11 cellular contexts compared by ENCODE assay signal in the genomic region with DNA sequence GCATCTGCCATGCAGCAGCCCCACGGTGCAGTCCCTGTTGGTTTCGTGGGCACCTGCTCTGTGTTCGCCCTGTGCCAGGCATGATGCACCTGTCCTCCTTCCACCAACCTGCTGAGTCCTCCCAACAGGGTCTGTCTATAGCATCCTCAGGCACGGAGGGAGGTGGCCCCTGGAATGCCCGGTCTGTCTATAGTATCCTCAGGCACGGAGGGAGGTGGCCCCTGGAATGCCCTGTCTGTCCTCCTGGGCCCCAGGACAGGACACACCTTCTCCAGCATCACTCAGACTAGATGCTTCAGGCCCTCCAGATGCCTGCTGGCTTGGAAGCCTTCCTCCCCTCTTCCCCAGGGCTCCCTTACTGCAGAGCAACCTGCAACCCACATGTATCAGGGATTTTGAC. TPM values are rescaled to one million over a fixed set of nuclear protein-coding genes. Genes with fewer than 3 reads are reported as not detected.
DNase-seq lines count a peak whose midpoint lies in the region; ATAC-seq and TF ChIP-seq lines count a peak whose summit lies in the region.
"Had no signal": no experiment of that assay in that cellular context is flagged by ENCODE, and none has a peak within 500 bp of the region (broad histone marks: within the 10 kb centered on the region; RNA-seq: fewer than 3 reads in every experiment).

No MANE protein-coding gene starts in this region.

- peak overlapping the region; percentile 95 for H2BK20ac ChIP-seq in IMR-90 (ENCODE audit: low read depth, low read length)

- H2BK15ac ChIP-seq in IMR-90 (ENCODE audit: low read depth, low read length) = peak overlapping the region; percentile 72
- H2BK15ac ChIP-seq in neuronal stem cell (ENCODE audit: low read length) = no peak overlapping the region

- H2AK9ac ChIP-seq in IMR-90 (replicated peaks; ENCODE audit: low read depth, low read length, poor library complexity) = peak overlapping the region; percentile 99

- peaks cover 29% of the 10 kb centered on the region for H3K4me1 ChIP-seq in IMR-90 (ENCODE audit: control insufficient read depth, insufficient read depth, low read length)
- H3K4me1 ChIP-seq in neuronal stem cell (ENCODE audit: control insufficient read depth in 2 of 2, insufficient read depth in 1 of 2, low read depth in 1 of 2, low read length in 2 of 2) = peaks cover 11 to 22% of the 10 kb centered on the region in 2 donors
- H3K4me1 ChIP-seq: BE2C had no signal

- H3K9ac ChIP-seq in IMR-90 (ENCODE audit: low read depth, low read length) = peak overlapping the region; percentile 36
- H3K9ac ChIP-seq in neuronal stem cell (ENCODE audit: low read depth, low read length, poor library complexity) = no peak overlapping the region

- no peaks in the 10 kb centered on the region; the same call in none of the 2 replicates for H4K20me1 ChIP-seq in IMR-90 (ENCODE audit: insufficient read depth, low read length)

- H3K4me2 ChIP-seq in IMR-90 (ENCODE audit: low read depth, low read length) (no peak overlapping the region), neuronal stem cell (ENCODE audit: insufficient read depth, low read length, poor library complexity, severe bottlenecking) (no peak overlapping the region)

- H3K4me3 ChIP-seq in IMR-90 (ENCODE audit: insufficient read depth, low read depth, low read length) = no peak overlapping the region
- H3K4me3 ChIP-seq in neuronal stem cell (ENCODE audit: low read length in 2 of 2) = no peak overlapping the region

- peak overlapping the region; percentile 76 for H2BK12ac ChIP-seq in neuronal stem cell (ENCODE audit: low read length)

- no peak for TF ChIP-seq POLR2A in IMR-90 (IDR thresholded peaks at IDR 0.05; ENCODE audit: low read depth, low read length)

- BruUV-seq in IMR-90 (replicated peaks; lab: Mats Ljungman, UMichigan) = no TSS peak

- peaks cover 34% of the 10 kb centered on the region for H3K9me1 ChIP-seq in IMR-90 (ENCODE audit: insufficient read depth, low read length)

- H2BK120ac ChIP-seq in IMR-90 (ENCODE audit: low read depth, low read length) (peak overlapping the region; percentile 99), neuronal stem cell (ENCODE audit: low read depth, low read length) (no peak overlapping the region)

- H3K4me1 Mint-ChIP-seq in endothelial cell (ENCODE audit: unreplicated experiment) (peaks cover 24% of the 10 kb centered on the region), T-helper 17 cell (peaks cover 30% of the 10 kb centered on the region)

- H3K14ac ChIP-seq in IMR-90 (replicated peaks; ENCODE audit: low read depth, low read length) (peak overlapping the region; percentile 92), neuronal stem cell (ENCODE audit: low read length) (no peak overlapping the region)

- intact Hi-C loops in IMR-90 (cut with micrococcal nuclease) = no loop called here

- POLR2A ChIA-PET in IMR-90 (lab: Charles Lee; ENCODE audit: unreplicated experiment) = no interaction called here

- 70% methylated on average over 2 of the region's 6 CpGs; no CpG with 5 or more reads in 1 of the 2 experiments for WGBS in IMR-90 (ENCODE audit: extremely low coverage in 2 of 2, insufficient read length in 1 of 2), 2 experiments
- no CpG with 5 or more reads among the region's 6 CpGs for WGBS in neuronal stem cell (ENCODE audit: extremely low coverage in 2 of 2, insufficient read length in 2 of 2, insufficient replicate concordance in 1 of 2), 2 donors

- DNase-seq in A172 (ENCODE audit: low spot score) = peak; percentile 56
- DNase-seq in IMR-90 = no peak
- DNase-seq in endothelial cell (ENCODE audit: low spot score) = no peak
- DNase-seq in neuronal stem cell (ENCODE audit: low spot score) = no peak
- no peak for DNase-seq in dermis blood vessel endothelial cell
- no peak for DNase-seq in NCI-H446 (lab: John Stamatoyannopoulos, UW)
- DNase-seq in T-helper 17 cell = no peak
- DNase-seq: activated naive CD8-positive, alpha-beta T cell treated with anti-CD3 and anti-CD28 coated beads, Interleukin-2, amount 10 ng/mL, durations not matched to agents 7 days and 5 days; erythroblast had no signal

- TF ChIP-seq CTCF in IMR-90 (conservative IDR thresholded peaks at IDR 0.05; ENCODE audit: low read depth, low read length) = no peak
- TF ChIP-seq CTCF in endothelial cell (IDR thresholded peaks at IDR 0.05; ENCODE audit: unreplicated experiment) = no peak

- H3K36me3 ChIP-seq in IMR-90 (ENCODE audit: control insufficient read depth, insufficient read depth, low read length) (peaks cover 42% of the 10 kb centered on the region), neuronal stem cell (replicated peaks in 1 of 2; ENCODE audit: control insufficient read depth in 2 of 2, insufficient read depth in 2 of 2, low read length in 2 of 2) (peaks cover 37 to 86% of the 10 kb centered on the region in 2 donors)

- H3K4ac ChIP-seq in IMR-90 (ENCODE audit: low read depth, low read length) = peak overlapping the region; percentile 99
- H3K4ac ChIP-seq in neuronal stem cell (ENCODE audit: low read length) = no peak overlapping the region

- CTCF ChIA-PET in IMR-90 (lab: Yijun Ruan, JAX) = interaction anchor here (0.6 kb wide), 1 partner anchor 13 kb away, joined by 4 read pairs; no protein-coding TSS in a partner anchor

- TF ChIP-seq RAD21 in IMR-90 (IDR thresholded peaks at IDR 0.05; ENCODE audit: low read length) = no peak

- dilution Hi-C loops in IMR-90 (cut with HindIII; ENCODE audit: low sequenced_read_pairs, unreplicated experiment) = no loop called here

- H3K18ac ChIP-seq in IMR-90 (ENCODE audit: low read depth, low read length) (peak overlapping the region; percentile 55), neuronal stem cell (ENCODE audit: low read length) (no peak overlapping the region)

- H3K23ac ChIP-seq in IMR-90 (ENCODE audit: low read depth, low read length) (peak overlapping the region; percentile 97), neuronal stem cell (ENCODE audit: low read depth, low read length, poor library complexity) (no peak overlapping the region)

- H2AK5ac ChIP-seq in IMR-90 (ENCODE audit: low read depth, low read length) (peak overlapping the region; percentile 100), neuronal stem cell (ENCODE audit: low read depth, low read length) (no peak overlapping the region)

- H3K79me1 ChIP-seq in IMR-90 (ENCODE audit: low read depth in 1 of 2, low read length in 2 of 2) (peaks cover 35 to 94% of the 10 kb centered on the region in 2 experiments; a peak in 3 of 4 replicates), neuronal stem cell (ENCODE audit: low read depth, low read length) (peaks cover 9% of the 10 kb centered on the region)

- no peak overlapping the region for H3K4me3 Mint-ChIP-seq in endothelial cell (ENCODE audit: unreplicated experiment)
- H3K4me3 Mint-ChIP-seq in T-helper 17 cell = no peak overlapping the region
- H3K4me3 Mint-ChIP-seq: activated naive CD8-positive, alpha-beta T cell treated with anti-CD3 and anti-CD28 coated beads, Interleukin-2, amount 10 ng/mL, durations not matched to agents 7 days and 5 days had no signal

- in situ Hi-C loops in IMR-90 (cut with MboI; ENCODE audit: low sequenced_read_pairs) = no loop called here

- H4K8ac ChIP-seq in IMR-90 (ENCODE audit: low read depth in 2 of 2, low read length in 2 of 2) (peak overlapping the region; percentile 90 to 94), neuronal stem cell (ENCODE audit: low read depth, low read length) (no peak overlapping the region)

- H4K5ac ChIP-seq in IMR-90 (ENCODE audit: low read depth, low read length) = peak overlapping the region; percentile 69

- H3K9me3 Mint-ChIP-seq in endothelial cell (ENCODE audit: unreplicated experiment) = no peaks in the 10 kb centered on the region
- H3K9me3 Mint-ChIP-seq: activated naive CD8-positive, alpha-beta T cell treated with anti-CD3 and anti-CD28 coated beads, Interleukin-2, amount 10 ng/mL, durations not matched to agents 7 days and 5 days had no signal

- ATAC-seq in IMR-90 (ENCODE audit: low read depth) (no peak), GM18870 (IDR thresholded peaks at IDR 0.05; ENCODE audit: unreplicated experiment) (no peak), T-helper 17 cell (no peak)

- no peaks in the 10 kb centered on the region for H3K9me3 ChIP-seq in IMR-90 (ENCODE audit: control insufficient read depth, insufficient read depth, low read length)
- peaks cover 0 to 3% of the 10 kb centered on the region in 2 donors for H3K9me3 ChIP-seq in neuronal stem cell (replicated peaks in 1 of 2; ENCODE audit: control insufficient read depth in 2 of 2, insufficient read depth in 1 of 2, low read depth in 1 of 2, low read length in 2 of 2)
- no peaks in the 10 kb centered on the region for H3K9me3 ChIP-seq in T-helper 17 cell (ENCODE audit: control insufficient read depth, low read length, poor library complexity, severe bottlenecking)
- H3K9me3 ChIP-seq: BE2C had no signal

- H3K27me3 Mint-ChIP-seq in endothelial cell (ENCODE audit: unreplicated experiment) = peaks cover 9% of the 10 kb centered on the region
- no peaks in the 10 kb centered on the region for H3K27me3 Mint-ChIP-seq in T-helper 17 cell
- H3K27me3 Mint-ChIP-seq: activated naive CD8-positive, alpha-beta T cell treated with anti-CD3 and anti-CD28 coated beads, Interleukin-2, amount 10 ng/mL, durations not matched to agents 7 days and 5 days had no signal

- H2BK5ac ChIP-seq in IMR-90 (ENCODE audit: low read depth, low read length, poor library complexity, severe bottlenecking) (peak overlapping the region; percentile 99), neuronal stem cell (ENCODE audit: low read length) (no peak overlapping the region)

- H3K36me3 Mint-ChIP-seq in endothelial cell (ENCODE audit: low read depth, unreplicated experiment) (peaks cover 35% of the 10 kb centered on the region), T-helper 17 cell (ENCODE audit: low read depth) (peaks cover 12% of the 10 kb centered on the region)

- H3K27me3 ChIP-seq in IMR-90 (ENCODE audit: control insufficient read depth, insufficient read depth, low read length) (no peaks in the 10 kb centered on the region), neuronal stem cell (ENCODE audit: control insufficient read depth in 3 of 3, insufficient read depth in 3 of 3, low read depth in 1 of 3, low read length in 3 of 3) (no peaks in the 10 kb centered on the region)
- H3K27me3 ChIP-seq: BE2C had no signal

- peak overlapping the region; percentile 96 for H3K56ac ChIP-seq in IMR-90 (ENCODE audit: extremely low read depth, insufficient read depth, low read length)

- H2AFZ ChIP-seq in IMR-90 (replicated peaks; ENCODE audit: low read length, poor library complexity) = peak overlapping the region; percentile 81
- H2AFZ ChIP-seq in neuronal stem cell (ENCODE audit: low read length) = no peak overlapping the region

- peak overlapping the region; percentile 99 for H4K91ac ChIP-seq in IMR-90 (ENCODE audit: insufficient read depth, low read depth, low read length)
- H4K91ac ChIP-seq in neuronal stem cell (ENCODE audit: low read depth, low read length, poor library complexity) = no peak overlapping the region

- peak overlapping the region; percentile 88 for H3K27ac ChIP-seq in IMR-90 (ENCODE audit: insufficient read depth, low read length)
- no peak overlapping the region for H3K27ac ChIP-seq in neuronal stem cell (replicated peaks; ENCODE audit: low read length)

- peak overlapping the region; percentile 76 for H3K27ac Mint-ChIP-seq in endothelial cell (ENCODE audit: unreplicated experiment)
- no peak overlapping the region for H3K27ac Mint-ChIP-seq in T-helper 17 cell

RNA-seq across cellular contexts. Expression of a gene that starts 9.9 kb away (rescaled TPM):
- total RNA-seq in A172 (2014; rRNA removed; shearing (Covaris generic)) = not detected in 2 replicates
- 2.2 and 3.3 TPM in 2 replicates for total RNA-seq in IMR-90 (2012; rRNA removed)
- 8.4 and 10.0 TPM in 2 replicates for polyA plus RNA-seq in IMR-90 (2012; rRNA removed)
- 4.2 and 8.4 TPM in 2 replicates for polyA plus RNA-seq in IMR-90 (2012; cell fraction: cytosol; rRNA removed)
- polyA plus RNA-seq in IMR-90 (2012; cell fraction: nucleus; rRNA removed; ENCODE audit: low replicate concordance) = 18.1 and 18.9 TPM in 2 replicates
- 10.3 TPM for total RNA-seq in endothelial cell (ENCODE audit: unreplicated experiment)
- polyA plus RNA-seq in neuronal stem cell (2013, experiment 1 of 2) = 13.0 TPM
- 12.5 TPM for polyA plus RNA-seq in neuronal stem cell (2013, experiment 2 of 2)
- 0.85 TPM in 1 of 2 replicates, not detected in the other for total RNA-seq in dermis blood vessel endothelial cell
- under 1 TPM in 1 of 2 donors, not detected in 1; 0.45 TPM for total RNA-seq in T-helper 17 cell

RNA-seq across cellular contexts. Expression of a gene that starts 29.0 kb away (rescaled TPM):
- total RNA-seq in A172 (2014; rRNA removed; shearing (Covaris generic)) = 62.5 and 71.4 TPM in 2 replicates
- total RNA-seq in IMR-90 (2012; rRNA removed) = 42.8 and 45.8 TPM in 2 replicates
- polyA plus RNA-seq in IMR-90 (2012; rRNA removed) = 60.9 and 71.7 TPM in 2 replicates
- polyA plus RNA-seq in IMR-90 (2012; cell fraction: cytosol; rRNA removed) = 41.2 and 75.7 TPM in 2 replicates
- 27.5 and 49.9 TPM in 2 replicates for polyA plus RNA-seq in IMR-90 (2012; cell fraction: nucleus; rRNA removed; ENCODE audit: low replicate concordance)
- 54.3 TPM for total RNA-seq in endothelial cell (ENCODE audit: unreplicated experiment)
- polyA plus RNA-seq in neuronal stem cell (2013, experiment 1 of 2) = 28.5 TPM
- 29.6 TPM for polyA plus RNA-seq in neuronal stem cell (2013, experiment 2 of 2)
- 102 and 154 TPM in 2 replicates for total RNA-seq in dermis blood vessel endothelial cell
- total RNA-seq in T-helper 17 cell = 10 to 100 TPM; 28.9 to 30.3 TPM

RNA-seq across cellular contexts. Expression of a gene that starts 29.2 kb away (rescaled TPM):
- total RNA-seq in A172 (2014; rRNA removed; shearing (Covaris generic)) = 15.5 and 19.5 TPM in 2 replicates
- total RNA-seq in IMR-90 (2012; rRNA removed) = 5.8 and 6.8 TPM in 2 replicates
- 8.8 and 9.5 TPM in 2 replicates for polyA plus RNA-seq in IMR-90 (2012; rRNA removed)
- polyA plus RNA-seq in IMR-90 (2012; cell fraction: cytosol; rRNA removed) = 6.3 and 7.8 TPM in 2 replicates
- 23.1 and 33.9 TPM in 2 replicates for polyA plus RNA-seq in IMR-90 (2012; cell fraction: nucleus; rRNA removed; ENCODE audit: low replicate concordance)
- 3.3 TPM for total RNA-seq in endothelial cell (ENCODE audit: unreplicated experiment)
- polyA plus RNA-seq in neuronal stem cell (2013, experiment 1 of 2) = 19.9 TPM
- 19.3 TPM for polyA plus RNA-seq in neuronal stem cell (2013, experiment 2 of 2)
- 5.3 and 9.7 TPM in 2 replicates for total RNA-seq in dermis blood vessel endothelial cell
- total RNA-seq in T-helper 17 cell = 1 to 10 TPM; 4.8 to 5.7 TPM

RNA-seq across cellular contexts. Expression of a gene that starts 36.5 kb away (rescaled TPM):
- 56.7 and 57.4 TPM in 2 replicates for total RNA-seq in A172 (2014; rRNA removed; shearing (Covaris generic))
- total RNA-seq in IMR-90 (2012; rRNA removed) (26.4 and 30.8 TPM in 2 replicates), endothelial cell (ENCODE audit: unreplicated experiment) (18.2 TPM), dermis blood vessel endothelial cell (38.4 and 45.6 TPM in 2 replicates), T-helper 17 cell (1 to 10 TPM; 5.1 to 7.4 TPM)
- 23.2 and 25.4 TPM in 2 replicates for polyA plus RNA-seq in IMR-90 (2012; rRNA removed)
- polyA plus RNA-seq in IMR-90 (2012; cell fraction: cytosol; rRNA removed) = 17.5 and 30.4 TPM in 2 replicates
- polyA plus RNA-seq in IMR-90 (2012; cell fraction: nucleus; rRNA removed; ENCODE audit: low replicate concordance) = 9.8 and 10.4 TPM in 2 replicates
- 10.1 TPM for polyA plus RNA-seq in neuronal stem cell (2013, experiment 1 of 2)
- polyA plus RNA-seq in neuronal stem cell (2013, experiment 2 of 2) = 9.7 TPM

RNA-seq across cellular contexts. Expression of a gene that starts 36.6 kb away (rescaled TPM):
- total RNA-seq in A172 (2014; rRNA removed; shearing (Covaris generic)) = 57.4 and 76.4 TPM in 2 replicates
- total RNA-seq in IMR-90 (2012; rRNA removed) = 52.5 and 59.1 TPM in 2 replicates
- polyA plus RNA-seq in IMR-90 (2012; rRNA removed) = 53.0 and 57.0 TPM in 2 replicates
- polyA plus RNA-seq in IMR-90 (2012; cell fraction: cytosol; rRNA removed) = 30.5 and 31.3 TPM in 2 replicates
- polyA plus RNA-seq in IMR-90 (2012; cell fraction: nucleus; rRNA removed; ENCODE audit: low replicate concordance) = 48.5 and 87.0 TPM in 2 replicates
- total RNA-seq in endothelial cell (ENCODE audit: unreplicated experiment) = 44.0 TPM
- 25.1 TPM for polyA plus RNA-seq in neuronal stem cell (2013, experiment 1 of 2)
- polyA plus RNA-seq in neuronal stem cell (2013, experiment 2 of 2) = 24.6 TPM
- 45.6 and 94.3 TPM in 2 replicates for total RNA-seq in dermis blood vessel endothelial cell
- total RNA-seq in T-helper 17 cell = 10 to 100 TPM; 62.2 to 75.1 TPM
